In genomic region chr1:64917328-64917861, GRCh38 we compare ENCODE assay signal across 9 cellular contexts. TPM values are rescaled to one million over a fixed set of nuclear protein-coding genes. Genes with fewer than 3 reads are reported as not detected.
A peak's percentile ranks its signal among the peaks of the same experiment; 100 is the strongest.
DNase-seq lines count a peak whose midpoint lies in the region; ATAC-seq, FAIRE-seq and TF ChIP-seq lines count a peak whose summit lies in the region.
"Had no signal": no experiment of that assay in that cellular context is flagged by ENCODE, and none has a peak within 500 bp of the region (broad histone marks: within the 10 kb centered on the region; RNA-seq: fewer than 3 reads in every experiment).

No MANE protein-coding gene starts in this region.

- TF ChIP-seq POLR2A in IMR-90 (IDR thresholded peaks at IDR 0.05; ENCODE audit: low read depth, low read length) (peak; percentile 65), thyroid gland (IDR thresholded peaks at IDR 0.05) (no peak)

- H3K27me3 ChIP-seq in IMR-90 (ENCODE audit: control insufficient read depth, insufficient read depth, low read length): no peaks in the 10 kb centered on the region
- H3K27me3 ChIP-seq in astrocyte (ENCODE audit: insufficient read depth, low read length): no peaks in the 10 kb centered on the region
- H3K27me3 ChIP-seq in kidney epithelial cell (ENCODE audit: control insufficient read depth, insufficient read depth, low read length): no peaks in the 10 kb centered on the region
- H3K27me3 ChIP-seq in thyroid gland: no peaks in the 10 kb centered on the region

- peak overlapping the region; percentile 77 for H2AK5ac ChIP-seq in IMR-90 (ENCODE audit: low read depth, low read length)

- intact Hi-C loops in IMR-90 (cut with micrococcal nuclease) (loop anchor here (1.0 to 2.0 kb wide), 3 partner anchors 8 to 47 kb away; no protein-coding TSS in a partner anchor), thyroid gland (cut with DNase I) (no loop called here)

- peaks cover 37% of the 10 kb centered on the region for H3K4me1 Mint-ChIP-seq in astrocyte (ENCODE audit: low read depth, unreplicated experiment)

- peak overlapping the region; percentile 42 to 87; a peak in 2 of 4 replicates for H4K8ac ChIP-seq in IMR-90 (ENCODE audit: low read depth in 2 of 2, low read length in 2 of 2)

- in situ Hi-C loops in IMR-90 (cut with MboI; ENCODE audit: low sequenced_read_pairs) (no loop called here), GM13977 (cut with MboI; ENCODE audit: low pct_unique_long_range_greater_than_20kb, low sequenced_read_pairs, unreplicated experiment) (no loop called here)

- H3K9ac ChIP-seq in IMR-90 (ENCODE audit: low read depth, low read length): no peak overlapping the region
- peak overlapping the region; percentile 70 for H3K9ac ChIP-seq in astrocyte (ENCODE audit: low read length)

- H2BK5ac ChIP-seq in IMR-90 (ENCODE audit: low read depth, low read length, poor library complexity, severe bottlenecking): peak overlapping the region; percentile 80

- ATAC-seq in IMR-90 (ENCODE audit: low read depth) (peak; percentile 85), HG03342 (IDR thresholded peaks at IDR 0.05; ENCODE audit: unreplicated experiment) (no peak)

- H2AK9ac ChIP-seq in IMR-90 (replicated peaks; ENCODE audit: low read depth, low read length, poor library complexity): peak overlapping the region; percentile 94

- H3K9me1 ChIP-seq in IMR-90 (ENCODE audit: insufficient read depth, low read length): peaks cover 15% of the 10 kb centered on the region

- peak overlapping the region; percentile 86 for H2BK120ac ChIP-seq in IMR-90 (ENCODE audit: low read depth, low read length)

- H3K79me2 ChIP-seq in astrocyte (ENCODE audit: insufficient read depth, low read length): peaks cover 85% of the 10 kb centered on the region

- H3K4me3 ChIP-seq in AG10803 (ENCODE audit: low read length) (peak overlapping the region; percentile 7; the same call in 1 of the 2 replicates), IMR-90 (ENCODE audit: insufficient read depth, low read depth, low read length) (no peak overlapping the region), astrocyte (ENCODE audit: insufficient read depth, low read depth, low read length) (peak overlapping the region; percentile 27), kidney epithelial cell (ENCODE audit: low read depth, low read length) (no peak overlapping the region), thyroid gland (replicated peaks in 1 of 3) (no peak overlapping the region)

- peak; percentile 14; the same call in 1 of the 2 replicates for TF ChIP-seq RAD21 in IMR-90 (IDR thresholded peaks at IDR 0.05; ENCODE audit: low read length)

- POLR2A ChIA-PET in IMR-90 (lab: Charles Lee; ENCODE audit: unreplicated experiment): no interaction called here

- peak overlapping the region; percentile 83; the same call in 1 of the 3 replicates for H2BK15ac ChIP-seq in IMR-90 (ENCODE audit: low read depth, low read length)

- peak overlapping the region; percentile 76 for H2AFZ ChIP-seq in IMR-90 (replicated peaks; ENCODE audit: low read length, poor library complexity)
- H2AFZ ChIP-seq in astrocyte (ENCODE audit: low read depth, low read length): no peak overlapping the region

- peak overlapping the region; percentile 26; the same call in 1 of the 2 replicates for H3K18ac ChIP-seq in IMR-90 (ENCODE audit: low read depth, low read length)

- H3K4me1 ChIP-seq in IMR-90 (ENCODE audit: control insufficient read depth, insufficient read depth, low read length) (peaks cover 19% of the 10 kb centered on the region), astrocyte (ENCODE audit: insufficient read depth, low read length) (peaks cover 53% of the 10 kb centered on the region), thyroid gland (peaks cover 20 to 43% of the 10 kb centered on the region in 2 donors)

- no peaks in the 10 kb centered on the region for H3K36me3 Mint-ChIP-seq in astrocyte (ENCODE audit: low read depth, unreplicated experiment)

- H3K4ac ChIP-seq in IMR-90 (ENCODE audit: low read depth, low read length): peak overlapping the region; percentile 92

- peak overlapping the region; percentile 91 for H3K14ac ChIP-seq in IMR-90 (replicated peaks; ENCODE audit: low read depth, low read length)

- H3K36me3 ChIP-seq in IMR-90 (ENCODE audit: control insufficient read depth, insufficient read depth, low read length): no peaks in the 10 kb centered on the region
- no peaks in the 10 kb centered on the region for H3K36me3 ChIP-seq in astrocyte (ENCODE audit: insufficient read depth, low read length)
- H3K36me3 ChIP-seq in kidney epithelial cell (ENCODE audit: control insufficient read depth, insufficient read depth, low read length): no peaks in the 10 kb centered on the region
- H3K36me3 ChIP-seq in thyroid gland: no peaks in the 10 kb centered on the region

- no TSS peak for BruUV-seq in IMR-90 (replicated peaks; lab: Mats Ljungman, UMichigan)

- H4K20me1 ChIP-seq in IMR-90 (ENCODE audit: insufficient read depth, low read length) (peaks cover 55% of the 10 kb centered on the region), astrocyte (ENCODE audit: insufficient read depth, low read length) (peaks cover 9% of the 10 kb centered on the region)

- peaks cover 19 to 73% of the 10 kb centered on the region in 2 experiments for H3K79me1 ChIP-seq in IMR-90 (ENCODE audit: low read depth in 1 of 2, low read length in 2 of 2)

- peak overlapping the region; percentile 47 for H3K4me3 Mint-ChIP-seq in astrocyte (ENCODE audit: unreplicated experiment)

- TF ChIP-seq CTCF in AG10803 (conservative IDR thresholded peaks at IDR 0.05; ENCODE audit: low read length) (no peak), IMR-90 (conservative IDR thresholded peaks at IDR 0.05; ENCODE audit: low read depth, low read length) (no peak), astrocyte (IDR thresholded peaks at IDR 0.05; ENCODE audit: insufficient read depth, low read depth, low read length) (no peak), kidney epithelial cell (IDR thresholded peaks at IDR 0.05; ENCODE audit: insufficient read depth, low read length, poor library complexity, severe bottlenecking) (no peak), thyroid gland (IDR thresholded peaks at IDR 0.05) (no peak), GM13977 (IDR thresholded peaks at IDR 0.05; ENCODE audit: extremely low read depth, insufficient read depth, missing control alignments) (no peak)

- 0% methylated on average over 1 of the region's 3 CpGs; no CpG with 5 or more reads in 1 of the 2 experiments for WGBS in IMR-90 (ENCODE audit: extremely low coverage in 2 of 2, insufficient read length in 1 of 2), 2 experiments
- WGBS in thyroid gland, 2 donors: 32 to 42% methylated on average over 3 of the region's 3 CpGs

- peak overlapping the region; percentile 66; the same call in 1 of the 2 replicates for H3K56ac ChIP-seq in IMR-90 (ENCODE audit: extremely low read depth, insufficient read depth, low read length)

- H3K27me3 Mint-ChIP-seq in astrocyte (ENCODE audit: low read depth, unreplicated experiment): no peaks in the 10 kb centered on the region

- no peaks in the 10 kb centered on the region for H3K9me3 Mint-ChIP-seq in astrocyte (ENCODE audit: unreplicated experiment)

- H3K4me2 ChIP-seq in IMR-90 (ENCODE audit: low read depth, low read length): peak overlapping the region; percentile 57
- peak overlapping the region; percentile 73 for H3K4me2 ChIP-seq in astrocyte (ENCODE audit: low read length)

- peak overlapping the region; percentile 92 for H3K27ac Mint-ChIP-seq in astrocyte (ENCODE audit: unreplicated experiment)

- CTCF ChIA-PET in IMR-90 (lab: Yijun Ruan, JAX): no interaction called here

- dilution Hi-C loops in IMR-90 (cut with HindIII; ENCODE audit: low sequenced_read_pairs, unreplicated experiment): no loop called here

- peak; percentile 99 for FAIRE-seq in astrocyte (lab: Jason Lieb, UNC)
- FAIRE-seq: colon had no signal

- peak overlapping the region; percentile 83 for H3K23ac ChIP-seq in IMR-90 (ENCODE audit: low read depth, low read length)

- H3K9me3 ChIP-seq in IMR-90 (ENCODE audit: control insufficient read depth, insufficient read depth, low read length) (no peaks in the 10 kb centered on the region), astrocyte (ENCODE audit: insufficient read depth, low read depth, low read length) (no peaks in the 10 kb centered on the region), thyroid gland (no peaks in the 10 kb centered on the region)

- peak overlapping the region; percentile 73 for H4K91ac ChIP-seq in IMR-90 (ENCODE audit: insufficient read depth, low read depth, low read length)

- H4K5ac ChIP-seq in IMR-90 (ENCODE audit: low read depth, low read length): no peak overlapping the region; the same call in 1 of the 2 replicates

- DNase-seq in AG10803 (ENCODE audit: low read depth): peak; percentile 100
- peak; percentile 99 for DNase-seq in IMR-90
- peak; percentile 99 for DNase-seq in astrocyte (ENCODE audit: low read depth)
- peak; percentile 93 for DNase-seq in kidney epithelial cell (ENCODE audit: low read depth)
- DNase-seq in thyroid gland: peak; percentile 42 to 43
- DNase-seq in GM13977 (ENCODE audit: low spot score): no peak
- DNase-seq in NCI-H1930 (lab: John Stamatoyannopoulos, UW): no peak

- peak overlapping the region; percentile 93 for H3K27ac ChIP-seq in IMR-90 (ENCODE audit: insufficient read depth, low read length)
- H3K27ac ChIP-seq in astrocyte (ENCODE audit: low read depth, low read length): peak overlapping the region; percentile 93
- peak overlapping the region in 2 of 3 donors; percentile 27 to 35 for H3K27ac ChIP-seq in thyroid gland

- peak overlapping the region; percentile 86; the same call in 1 of the 2 replicates for H2BK20ac ChIP-seq in IMR-90 (ENCODE audit: low read depth, low read length)

TF ChIP-seq in IMR-90, 13 proteins besides CTCF, POLR2A, EP300 and RAD21 (continues in another document):
- no peak for TF ChIP-seq SMC3 (IDR thresholded peaks at IDR 0.05; ENCODE audit: low read depth, low read length)
- TF ChIP-seq BHLHE40 (IDR thresholded peaks at IDR 0.05; ENCODE audit: low read depth, low read length): peak; percentile 68; the same call in 1 of the 2 replicates
- peak; percentile 71 for TF ChIP-seq MAFK (IDR thresholded peaks at IDR 0.05; ENCODE audit: low read depth, low read length)
- TF ChIP-seq RCOR1 (IDR thresholded peaks at IDR 0.05; ENCODE audit: insufficient replicate concordance, low read length): peak; percentile 94
- no peak for TF ChIP-seq CHD1 (IDR thresholded peaks at IDR 0.05; ENCODE audit: low read depth, low read length)
- TF ChIP-seq MXI1 (IDR thresholded peaks at IDR 0.05; ENCODE audit: borderline replicate concordance, low read depth, low read length): no peak
- TF ChIP-seq CEBPB (IDR thresholded peaks at IDR 0.05; ENCODE audit: low read depth, low read length): peak; percentile 82

RNA-seq across cellular contexts. Expression of gene JAK1, which starts 49.0 kb away (rescaled TPM):
- total RNA-seq in IMR-90 (2012; rRNA removed) (101 and 103 TPM in 2 replicates), astrocyte (80.7 and 87.0 TPM in 2 replicates), kidney epithelial cell (138 and 156 TPM in 2 replicates), thyroid gland (100 to 1,000 TPM; 102 to 165 (median 120) TPM)
- polyA plus RNA-seq in IMR-90 (2012; rRNA removed): 61.6 and 76.9 TPM in 2 replicates
- polyA plus RNA-seq in IMR-90 (2012; cell fraction: cytosol; rRNA removed): 27.1 and 56.2 TPM in 2 replicates
- 24.6 and 68.2 TPM in 2 replicates for polyA plus RNA-seq in IMR-90 (2012; cell fraction: nucleus; rRNA removed; ENCODE audit: low replicate concordance)

Comparison
In these comparisons a context has a peak if more than half of its experiments do, and no peak if none do; other contexts are left out.
1. DNase-seq: peak in AG10803 (single experiment), IMR-90 (single experiment), astrocyte (single experiment), kidney epithelial cell (single experiment) and thyroid gland (2 of 2); none in GM13977 (single experiment) and NCI-H1930 (0 of 2).
2. H3K4me3 ChIP-seq: peak in AG10803 (single experiment) and astrocyte (single experiment); none in IMR-90 (single experiment), kidney epithelial cell (single experiment) and thyroid gland (0 of 3).
3. H3K27ac ChIP-seq: peak in every context shown above with its lines; median percentile 93 in IMR-90; 93 in astrocyte; 31 in thyroid gland.